14 cellular contexts compared by ENCODE assay signal in the genomic region with DNA sequence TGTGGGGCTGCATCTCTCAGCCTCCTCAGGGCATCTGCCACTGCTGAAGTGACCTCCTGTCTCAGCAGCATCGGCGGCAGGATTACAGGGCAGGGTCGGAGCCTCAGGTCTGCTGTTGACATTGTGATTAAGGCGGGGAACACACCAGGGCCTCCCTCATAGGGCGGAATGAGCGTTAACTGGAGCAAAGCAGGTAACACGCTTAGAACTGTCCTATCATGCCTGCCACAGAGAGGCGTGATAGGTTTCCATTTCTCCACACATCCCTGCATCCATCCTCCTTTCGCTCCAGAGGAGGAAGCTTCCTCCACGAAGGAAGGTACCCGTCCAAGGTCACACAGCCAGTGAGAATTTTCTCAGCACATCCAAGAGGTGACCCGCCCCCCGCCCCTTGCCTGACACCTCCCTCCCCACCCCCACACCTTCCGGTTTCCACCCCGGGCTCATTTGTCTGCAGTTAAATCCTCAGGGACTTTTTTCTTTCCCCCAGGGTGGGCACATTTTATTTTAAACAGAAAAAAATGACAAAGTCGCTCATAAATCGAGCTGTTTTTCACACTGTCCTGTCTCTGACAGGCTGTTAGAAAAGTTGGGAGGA.
DNase-seq lines count a peak whose midpoint lies in the region; FAIRE-seq and TF ChIP-seq lines count a peak whose summit lies in the region.
"Had no signal": no experiment of that assay in that cellular context is flagged by ENCODE, and none has a peak within 500 bp of the region (broad histone marks: within the 10 kb centered on the region; RNA-seq: fewer than 3 reads in every experiment).

No MANE protein-coding gene starts in this region.

- H3K4me2 ChIP-seq in BLaER1, result peak overlapping the region; percentile 69

- H3K36me3 ChIP-seq in BLaER1 (no peaks in the 10 kb centered on the region), bronchial epithelial cell (ENCODE audit: control insufficient read depth, insufficient read depth, low read length) (no peaks in the 10 kb centered on the region)

- no peak overlapping the region for H3K4me3 ChIP-seq in BLaER1
- H3K4me3 ChIP-seq in bronchial epithelial cell (ENCODE audit: low read depth, low read length), result no peak overlapping the region

- no peak for DNase-seq in HTR-8/SVneo (ENCODE audit: insufficient read length, low spot score)
- peak; percentile 37 for DNase-seq in bronchial epithelial cell (ENCODE audit: low read depth)
- DNase-seq in iPS-NIHi7 (ENCODE audit: extremely low spot score), result peak; percentile 59
- no peak for DNase-seq in OCI-M1 (lab: John Stamatoyannopoulos, UW)
- DNase-seq in D721Med (ENCODE audit: insufficient read length, low spot score), result no peak
- DNase-seq in GM19238 (ENCODE audit: insufficient read length, low spot score), result no peak
- DNase-seq in NCI-H2081 treated with DMSO at 0.1 percent for 48 hours (lab: John Stamatoyannopoulos, UW), result no peak
- DNase-seq: GDM1, Kasumi-1, NCI-H1417, NCI-H1930, NCI-H510A had no signal

- no peak overlapping the region for H3K27ac ChIP-seq in BLaER1

- peak; percentile 70 for FAIRE-seq in HTR-8/SVneo (lab: Jason Lieb, UNC)
- FAIRE-seq in bronchial epithelial cell (lab: Jason Lieb, UNC), result no peak
- no peak for FAIRE-seq in D721Med (lab: Jason Lieb, UNC)
- FAIRE-seq: GM12892 had no signal

- H3K9ac ChIP-seq in BLaER1, result no peak overlapping the region

- no peaks in the 10 kb centered on the region for H3K9me3 ChIP-seq in BLaER1

- TF ChIP-seq CTCF in bronchial epithelial cell (IDR thresholded peaks at IDR 0.05; ENCODE audit: insufficient read depth, low read length, severe bottlenecking) (no peak), D721Med (IDR thresholded peaks at IDR 0.05; ENCODE audit: insufficient read depth, missing control alignments) (no peak)

- no peaks in the 10 kb centered on the region for H3K27me3 ChIP-seq in BLaER1
- peaks cover 3% of the 10 kb centered on the region for H3K27me3 ChIP-seq in bronchial epithelial cell (ENCODE audit: control insufficient read depth, insufficient read depth, low read length)

- H3K4me1 ChIP-seq in BLaER1, result peaks cover 17% of the 10 kb centered on the region

- no peaks in the 10 kb centered on the region for H4K20me1 ChIP-seq in BLaER1

Comparison
In these comparisons a context has a peak if more than half of its experiments do, and no peak if none do; other contexts are left out.
1. DNase-seq: peak in bronchial epithelial cell (single experiment) and iPS-NIHi7 (single experiment); none in HTR-8/SVneo (single experiment), OCI-M1 (single experiment), D721Med (single experiment), GM19238 (single experiment) and NCI-H2081 treated with DMSO at 0.1 percent for 48 hours (single experiment).